Comparison of ENCODE assay signal across 1 cellular context in the genomic region with DNA sequence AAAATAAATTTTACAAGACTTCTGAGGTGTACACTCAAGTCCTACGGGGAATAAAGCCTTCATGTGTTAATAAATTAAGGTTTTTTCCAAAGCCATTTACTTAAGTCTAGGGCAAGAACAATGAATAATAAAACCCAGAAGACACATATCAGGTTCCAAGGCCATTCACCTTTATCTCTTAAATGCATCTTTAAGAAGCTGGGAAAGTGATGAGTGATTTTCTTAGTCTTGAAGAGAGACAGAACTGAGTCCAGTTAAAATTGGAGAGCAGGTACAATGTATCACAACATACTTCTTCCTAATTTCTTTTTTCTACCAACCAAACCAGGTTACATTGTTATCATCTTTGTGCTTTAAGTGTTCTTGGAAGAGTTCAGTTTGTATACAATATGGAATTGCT.
TF ChIP-seq lines count a peak whose summit lies in the region.

No MANE protein-coding gene starts in this region.

TF ChIP-seq in SK-N-SH treated with all-trans-retinoic acid at 6 μM for 48 hours, 23 proteins besides CTCF, POLR2A, EP300 and RAD21 (continued from another document):
- TF ChIP-seq, protein P1, sequence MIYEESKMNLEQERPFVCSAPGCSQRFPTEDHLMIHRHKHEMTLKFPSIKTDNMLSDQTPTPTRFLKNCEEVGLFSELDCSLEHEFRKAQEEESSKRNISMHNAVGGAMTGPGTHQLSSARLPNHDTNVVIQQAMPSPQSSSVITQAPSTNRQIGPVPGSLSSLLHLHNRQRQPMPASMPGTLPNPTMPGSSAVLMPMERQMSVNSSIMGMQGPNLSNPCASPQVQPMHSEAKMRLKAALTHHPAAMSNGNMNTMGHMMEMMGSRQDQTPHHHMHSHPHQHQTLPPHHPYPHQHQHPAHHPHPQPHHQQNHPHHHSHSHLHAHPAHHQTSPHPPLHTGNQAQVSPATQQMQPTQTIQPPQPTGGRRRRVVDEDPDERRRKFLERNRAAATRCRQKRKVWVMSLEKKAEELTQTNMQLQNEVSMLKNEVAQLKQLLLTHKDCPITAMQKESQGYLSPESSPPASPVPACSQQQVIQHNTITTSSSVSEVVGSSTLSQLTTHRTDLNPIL (CRISPR knock-in tag; IDR thresholded peaks at IDR 0.05; ENCODE audit: low read depth): no peak
- TF ChIP-seq, protein P2, sequence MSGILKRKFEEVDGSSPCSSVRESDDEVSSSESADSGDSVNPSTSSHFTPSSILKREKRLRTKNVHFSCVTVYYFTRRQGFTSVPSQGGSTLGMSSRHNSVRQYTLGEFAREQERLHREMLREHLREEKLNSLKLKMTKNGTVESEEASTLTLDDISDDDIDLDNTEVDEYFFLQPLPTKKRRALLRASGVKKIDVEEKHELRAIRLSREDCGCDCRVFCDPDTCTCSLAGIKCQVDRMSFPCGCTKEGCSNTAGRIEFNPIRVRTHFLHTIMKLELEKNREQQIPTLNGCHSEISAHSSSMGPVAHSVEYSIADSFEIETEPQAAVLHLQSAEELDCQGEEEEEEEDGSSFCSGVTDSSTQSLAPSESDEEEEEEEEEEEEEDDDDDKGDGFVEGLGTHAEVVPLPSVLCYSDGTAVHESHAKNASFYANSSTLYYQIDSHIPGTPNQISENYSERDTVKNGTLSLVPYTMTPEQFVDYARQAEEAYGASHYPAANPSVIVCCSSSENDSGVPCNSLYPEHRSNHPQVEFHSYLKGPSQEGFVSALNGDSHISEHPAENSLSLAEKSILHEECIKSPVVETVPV (CRISPR knock-in tag; IDR thresholded peaks at IDR 0.05): no peak
- TF ChIP-seq OSR1 (CRISPR knock-in tag; IDR thresholded peaks at IDR 0.05): no peak
- TF ChIP-seq, protein P3, sequence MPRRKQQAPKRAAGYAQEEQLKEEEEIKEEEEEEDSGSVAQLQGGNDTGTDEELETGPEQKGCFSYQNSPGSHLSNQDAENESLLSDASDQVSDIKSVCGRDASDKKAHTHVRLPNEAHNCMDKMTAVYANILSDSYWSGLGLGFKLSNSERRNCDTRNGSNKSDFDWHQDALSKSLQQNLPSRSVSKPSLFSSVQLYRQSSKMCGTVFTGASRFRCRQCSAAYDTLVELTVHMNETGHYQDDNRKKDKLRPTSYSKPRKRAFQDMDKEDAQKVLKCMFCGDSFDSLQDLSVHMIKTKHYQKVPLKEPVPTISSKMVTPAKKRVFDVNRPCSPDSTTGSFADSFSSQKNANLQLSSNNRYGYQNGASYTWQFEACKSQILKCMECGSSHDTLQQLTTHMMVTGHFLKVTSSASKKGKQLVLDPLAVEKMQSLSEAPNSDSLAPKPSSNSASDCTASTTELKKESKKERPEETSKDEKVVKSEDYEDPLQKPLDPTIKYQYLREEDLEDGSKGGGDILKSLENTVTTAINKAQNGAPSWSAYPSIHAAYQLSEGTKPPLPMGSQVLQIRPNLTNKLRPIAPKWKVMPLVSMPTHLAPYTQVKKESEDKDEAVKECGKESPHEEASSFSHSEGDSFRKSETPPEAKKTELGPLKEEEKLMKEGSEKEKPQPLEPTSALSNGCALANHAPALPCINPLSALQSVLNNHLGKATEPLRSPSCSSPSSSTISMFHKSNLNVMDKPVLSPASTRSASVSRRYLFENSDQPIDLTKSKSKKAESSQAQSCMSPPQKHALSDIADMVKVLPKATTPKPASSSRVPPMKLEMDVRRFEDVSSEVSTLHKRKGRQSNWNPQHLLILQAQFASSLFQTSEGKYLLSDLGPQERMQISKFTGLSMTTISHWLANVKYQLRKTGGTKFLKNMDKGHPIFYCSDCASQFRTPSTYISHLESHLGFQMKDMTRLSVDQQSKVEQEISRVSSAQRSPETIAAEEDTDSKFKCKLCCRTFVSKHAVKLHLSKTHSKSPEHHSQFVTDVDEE (CRISPR knock-in tag; IDR thresholded peaks at IDR 0.05): no peak
- no peak for TF ChIP-seq ZNF565 (CRISPR knock-in tag; conservative IDR thresholded peaks at IDR 0.05; ENCODE audit: low read depth)
TF ChIP-seq in SK-N-SH treated with all-trans-retinoic acid at 6 μM for 48 hours: peak in this region for 0.
